In genomic region chr12:87086118-87086891, GRCh38 we compare ENCODE assay signal across 20 cellular contexts.
DNase-seq lines count a peak whose midpoint lies in the region; ATAC-seq and TF ChIP-seq lines count a peak whose summit lies in the region.
"Had no signal": no experiment of that assay in that cellular context is flagged by ENCODE, and none has a peak within 500 bp of the region (broad histone marks: within the 10 kb centered on the region; RNA-seq: fewer than 3 reads in every experiment).

No MANE protein-coding gene starts in this region.

- CTCF ChIA-PET in Panc1 (lab: Charles Lee): no interaction called here

- no peak overlapping the region for H3K4me3 Mint-ChIP-seq in CD14-positive monocyte
- H3K4me3 Mint-ChIP-seq: activated CD4-positive, alpha-beta T cell treated with anti-CD3 and anti-CD28 coated beads, Interleukin-2, amount 10 ng/mL, durations not matched to agents 24 days and 14 days; activated naive CD8-positive, alpha-beta T cell treated with anti-CD3 and anti-CD28 coated beads for 36 hours; IgD-negative memory B cell had no signal

- H3K27me3 Mint-ChIP-seq in CD14-positive monocyte (ENCODE audit: low read depth in 3 of 3): peaks cover 0 to 1% (median 0%) of the 10 kb centered on the region in 3 donors
- H3K27me3 Mint-ChIP-seq: activated CD4-positive, alpha-beta T cell treated with anti-CD3 and anti-CD28 coated beads, Interleukin-2, amount 10 ng/mL, durations not matched to agents 24 days and 14 days; activated naive CD8-positive, alpha-beta T cell treated with anti-CD3 and anti-CD28 coated beads for 36 hours; IgD-negative memory B cell had no signal

- H3K27ac Mint-ChIP-seq in CD14-positive monocyte: no peak overlapping the region
- H3K27ac Mint-ChIP-seq: activated CD4-positive, alpha-beta T cell treated with anti-CD3 and anti-CD28 coated beads, Interleukin-2, amount 10 ng/mL, durations not matched to agents 24 days and 14 days; activated naive CD8-positive, alpha-beta T cell treated with anti-CD3 and anti-CD28 coated beads for 36 hours; IgD-negative memory B cell had no signal

- peak; percentile 35 for DNase-seq in COR-L47 (lab: John Stamatoyannopoulos, UW)
- DNase-seq in HK-2 (ENCODE audit: unreplicated experiment): peak; percentile 2
- DNase-seq in Panc1 (ENCODE audit: low read depth, low spot score): peak; percentile 2
- peak; percentile 18 for DNase-seq in epithelial cell of prostate (ENCODE audit: low read depth, low spot score)
- DNase-seq in activated CD4-positive, CD25-positive, alpha-beta regulatory T cell (lab: John Stamatoyannopoulos, UW): no peak
- no peak for DNase-seq in stimulated activated CD4-positive, alpha-beta T cell treated with anti-CD3 and anti-CD28 coated beads, Interleukin-4, amount 100 ng/mL, for 24 hours
- DNase-seq in NOMO-1 (lab: John Stamatoyannopoulos, UW; ENCODE audit: unreplicated experiment in 2 of 2): no peak
- DNase-seq in CD14-positive monocyte (ENCODE audit: low spot score): no peak
- DNase-seq: activated CD4-positive, alpha-beta T cell treated with anti-CD3 and anti-CD28 coated beads, Interleukin-2, amount 10 ng/mL, durations not matched to agents 24 days and 14 days; activated naive CD8-positive, alpha-beta T cell treated with anti-CD3 and anti-CD28 coated beads for 36 hours; AML-193; head of caudate nucleus; mucosa of descending colon; NCI-H187; NCI-H526; occipital lobe; stimulated activated naive CD4-positive, alpha-beta T cell; T-helper 2 cell had no signal

- H3K4me1 ChIP-seq in Panc1 (ENCODE audit: control insufficient read depth, insufficient read depth, low read length): no peaks in the 10 kb centered on the region; the same call in 1 of the 2 replicates

- intact Hi-C loops in Panc1 (cut with micrococcal nuclease; ENCODE audit: unreplicated experiment) (no loop called here), CD14-positive monocyte (cut with micrococcal nuclease) (no loop called here)

- H3K27ac ChIP-seq in Panc1 (ENCODE audit: low read length) (peak overlapping the region; percentile 35; the same call in 1 of the 2 replicates), epithelial cell of prostate (no peak overlapping the region)
- H3K27ac ChIP-seq: RWPE1 had no signal

- in situ Hi-C loops in Panc1 (cut with HindIII; ENCODE audit: low pct_unique_long_range_greater_than_20kb, low sequenced_read_pairs): no loop called here

- ATAC-seq in Panc1: peak; percentile 94
- ATAC-seq: mucosa of descending colon had no signal

- TF ChIP-seq CTCF in Panc1 (IDR thresholded peaks at IDR 0.05) (no peak), CD14-positive monocyte (IDR thresholded peaks at IDR 0.05) (no peak)

- no peaks in the 10 kb centered on the region for H3K4me1 Mint-ChIP-seq in CD14-positive monocyte
- H3K4me1 Mint-ChIP-seq: activated CD4-positive, alpha-beta T cell treated with anti-CD3 and anti-CD28 coated beads, Interleukin-2, amount 10 ng/mL, durations not matched to agents 24 days and 14 days; activated naive CD8-positive, alpha-beta T cell treated with anti-CD3 and anti-CD28 coated beads for 36 hours; IgD-negative memory B cell had no signal

- H3K9me3 ChIP-seq in Panc1 (ENCODE audit: control insufficient read depth, insufficient read depth, low read depth, low read length): no peaks in the 10 kb centered on the region
- H3K9me3 ChIP-seq: mucosa of descending colon had no signal

- no TSS peak for BruUV-seq in Panc1 (replicated peaks; lab: Mats Ljungman, UMichigan)

- no peaks in the 10 kb centered on the region for H3K27me3 ChIP-seq in Panc1 (ENCODE audit: control insufficient read depth, insufficient read depth, low read length)

- POLR2A ChIA-PET in Panc1 (lab: Charles Lee): no interaction called here

- no peaks in the 10 kb centered on the region for H3K36me3 Mint-ChIP-seq in CD14-positive monocyte
- H3K36me3 Mint-ChIP-seq: activated naive CD8-positive, alpha-beta T cell treated with anti-CD3 and anti-CD28 coated beads for 36 hours; IgD-negative memory B cell had no signal

- H3K4me3 ChIP-seq in Panc1 (ENCODE audit: low read depth in 2 of 2, low read length in 2 of 2): no peak overlapping the region
- H3K4me3 ChIP-seq: mucosa of descending colon had no signal

- H3K9me3 Mint-ChIP-seq in CD14-positive monocyte: no peaks in the 10 kb centered on the region

- no peaks in the 10 kb centered on the region for H3K36me3 ChIP-seq in Panc1 (ENCODE audit: control insufficient read depth, insufficient read depth, low read length)

Comparison
In these comparisons a context has a peak if more than half of its experiments do, and no peak if none do; other contexts are left out.
1. DNase-seq: peak in COR-L47 (single experiment), HK-2 (single experiment), Panc1 (single experiment) and epithelial cell of prostate (single experiment); none in activated CD4-positive, CD25-positive, alpha-beta regulatory T cell (0 of 4), stimulated activated CD4-positive, alpha-beta T cell treated with anti-CD3 and anti-CD28 coated beads, Interleukin-4, amount 100 ng/mL, for 24 hours (single experiment), NOMO-1 (0 of 2) and CD14-positive monocyte (single experiment).